In genomic region chr2:133747965-133748700, GRCh38 we compare ENCODE assay signal across 20 cellular contexts.
DNase-seq lines count a peak whose midpoint lies in the region; ATAC-seq, FAIRE-seq and TF ChIP-seq lines count a peak whose summit lies in the region.
"Had no signal": no experiment of that assay in that cellular context is flagged by ENCODE, and none has a peak within 500 bp of the region (broad histone marks: within the 10 kb centered on the region; RNA-seq: fewer than 3 reads in every experiment).

No MANE protein-coding gene starts in this region.

- H2BK120ac ChIP-seq in H1 (replicated peaks; ENCODE audit: low read depth, low read length) (no peak overlapping the region), trophoblast cell (ENCODE audit: insufficient read depth, low read length, poor library complexity) (no peak overlapping the region)

- no peak overlapping the region for H2BK20ac ChIP-seq in H1 (ENCODE audit: low read length)

- H3K79me1 ChIP-seq in H1 (ENCODE audit: low read depth, low read length), result no peaks in the 10 kb centered on the region
- no peaks in the 10 kb centered on the region for H3K79me1 ChIP-seq in trophoblast cell (ENCODE audit: low read length)

- TF ChIP-seq RAD21 in H1 (IDR thresholded peaks at IDR 0.05 in 1 of 2, conservative IDR thresholded peaks at IDR 0.05 in 1 of 2; ENCODE audit: low read depth in 2 of 2, low read length in 2 of 2), result no peak

- H3K56ac ChIP-seq in H1 (replicated peaks; ENCODE audit: insufficient read length, low read depth, low read length), result no peak overlapping the region

- no peaks in the 10 kb centered on the region for H3K36me3 ChIP-seq in BLaER1 treated with 17β-estradiol and CSF1 and Interleukin-3, amounts not matched to agents 10 nM and 100 nM
- no peaks in the 10 kb centered on the region for H3K36me3 ChIP-seq in H1 (ENCODE audit: control insufficient read depth in 2 of 4, insufficient read depth in 4 of 4, low read length in 3 of 4)
- H3K36me3 ChIP-seq in trophoblast cell (ENCODE audit: control insufficient read depth in 1 of 2, insufficient read depth in 2 of 2, low read length in 2 of 2), result no peaks in the 10 kb centered on the region
- H3K36me3 ChIP-seq: SJCRH30 had no signal

- no peak overlapping the region for H4K91ac ChIP-seq in H1 (replicated peaks; ENCODE audit: insufficient read length, low read length)
- H4K91ac ChIP-seq in trophoblast cell (ENCODE audit: low read depth, low read length), result no peak overlapping the region

- peak overlapping the region in 6 of 11 experiments; percentile 9 to 44 (median 30); a peak in 8 of 22 replicates for H3K4me2 ChIP-seq in BLaER1 treated with 17β-estradiol and CSF1 and Interleukin-3, amounts not matched to agents 10 nM and 100 nM
- H3K4me2 ChIP-seq in H1 (ENCODE audit: insufficient read depth in 1 of 2, low read depth in 2 of 2, low read length in 2 of 2) (no peak overlapping the region), trophoblast cell (ENCODE audit: low read length) (no peak overlapping the region)
- H3K4me2 ChIP-seq: A549, PC-9 had no signal

- H2BK15ac ChIP-seq in H1 (ENCODE audit: low read length), result no peak overlapping the region

- no peak overlapping the region for H4K5ac ChIP-seq in H1 (ENCODE audit: insufficient read length, low read depth, low read length)

- H4K12ac ChIP-seq in trophoblast cell (ENCODE audit: low read depth, low read length), result no peak overlapping the region

- H3K23me2 ChIP-seq in H1 (ENCODE audit: low read depth, low read length), result no peaks in the 10 kb centered on the region

- CTCF ChIA-PET in H1 (lab: Charles Lee; ENCODE audit: partially characterized antibody), result no interaction called here
- CTCF ChIA-PET in activated CD8-positive, alpha-beta T cell treated with anti-CD3 and anti-CD28 coated beads for 36 hours (lab: Charles Lee), result no interaction called here

- no peak for ATAC-seq in HG02870 (IDR thresholded peaks at IDR 0.05; ENCODE audit: unreplicated experiment)
- ATAC-seq in HG03521 (IDR thresholded peaks at IDR 0.05; ENCODE audit: unreplicated experiment), result no peak
- ATAC-seq in activated CD8-positive, alpha-beta T cell treated with anti-CD3 and anti-CD28 coated beads for 36 hours, result no peak
- ATAC-seq: A549 had no signal

- POLR2A ChIA-PET in H1 (lab: Charles Lee; ENCODE audit: partially characterized antibody), result no interaction called here
- POLR2A ChIA-PET in activated CD8-positive, alpha-beta T cell treated with anti-CD3 and anti-CD28 coated beads for 36 hours (lab: Charles Lee), result no interaction called here

- no peak for FAIRE-seq in H1 (lab: Jason Lieb, UNC)
- FAIRE-seq: A549 had no signal

- no peaks in the 10 kb centered on the region for H3K4me1 Mint-ChIP-seq in activated CD8-positive, alpha-beta T cell treated with anti-CD3 and anti-CD28 coated beads for 36 hours (ENCODE audit: low read depth)
- H3K4me1 Mint-ChIP-seq: CD4-positive, CD25-positive, alpha-beta regulatory T cell had no signal

- peaks cover 0 to 9% (median 6%) of the 10 kb centered on the region in 10 experiments; a peak in 9 of 20 replicates for H3K4me1 ChIP-seq in BLaER1 treated with 17β-estradiol and CSF1 and Interleukin-3, amounts not matched to agents 10 nM and 100 nM
- H3K4me1 ChIP-seq in H1 (replicated peaks in 1 of 4; ENCODE audit: control insufficient read depth in 3 of 4, insufficient read depth in 4 of 4, low read length in 3 of 4) (no peaks in the 10 kb centered on the region), trophoblast cell (ENCODE audit: control insufficient read depth in 1 of 2, insufficient read depth in 2 of 2, low read length in 2 of 2) (no peaks in the 10 kb centered on the region)
- H3K4me1 ChIP-seq: A549, Caco-2, SJCRH30 had no signal

- H3K9ac ChIP-seq in BLaER1 treated with 17β-estradiol and CSF1 and Interleukin-3, amounts not matched to agents 10 nM and 100 nM, result no peak overlapping the region
- H3K9ac ChIP-seq in H1 (replicated peaks in 1 of 4; ENCODE audit: extremely low read depth in 1 of 4, low read depth in 3 of 4, low read length in 3 of 4), result no peak overlapping the region
- H3K9ac ChIP-seq in trophoblast cell (ENCODE audit: low read length), result no peak overlapping the region

- no peak overlapping the region for H4K8ac ChIP-seq in H1 (ENCODE audit: extremely low read depth, insufficient read depth, low read length)
- H4K8ac ChIP-seq in trophoblast cell (ENCODE audit: low read depth, low read length), result no peak overlapping the region

- H3K4ac ChIP-seq in H1 (replicated peaks; ENCODE audit: insufficient read length, low read depth, low read length), result no peak overlapping the region
- H3K4ac ChIP-seq in trophoblast cell (ENCODE audit: low read depth, low read length), result no peak overlapping the region

- H3K27me3 Mint-ChIP-seq in activated CD8-positive, alpha-beta T cell treated with anti-CD3 and anti-CD28 coated beads for 36 hours, result no peaks in the 10 kb centered on the region

- H2BK5ac ChIP-seq in H1 (ENCODE audit: low read depth, low read length) (no peak overlapping the region), trophoblast cell (ENCODE audit: low read depth, low read length, poor library complexity) (no peak overlapping the region)

- H3K9me3 Mint-ChIP-seq in activated CD8-positive, alpha-beta T cell treated with anti-CD3 and anti-CD28 coated beads for 36 hours, result no peaks in the 10 kb centered on the region

- H3K79me2 ChIP-seq in H1 (ENCODE audit: control insufficient read depth in 1 of 2, insufficient read depth in 2 of 2, low read length in 2 of 2) (no peaks in the 10 kb centered on the region), trophoblast cell (ENCODE audit: control insufficient read depth, insufficient read depth, low read length, poor library complexity) (no peaks in the 10 kb centered on the region)

- no peaks in the 10 kb centered on the region for H3K36me3 Mint-ChIP-seq in activated CD8-positive, alpha-beta T cell treated with anti-CD3 and anti-CD28 coated beads for 36 hours (ENCODE audit: low read depth)
- H3K36me3 Mint-ChIP-seq: CD4-positive, CD25-positive, alpha-beta regulatory T cell had no signal

- H3K23ac ChIP-seq in H1 (ENCODE audit: insufficient read length) (no peak overlapping the region), trophoblast cell (ENCODE audit: low read length) (no peak overlapping the region)

- no peak overlapping the region for H3K4me3 ChIP-seq in BLaER1 treated with 17β-estradiol and CSF1 and Interleukin-3, amounts not matched to agents 10 nM and 100 nM
- H3K4me3 ChIP-seq in H1 (ENCODE audit: extremely low read depth in 1 of 4, insufficient read depth in 2 of 4, low read depth in 3 of 4, low read length in 4 of 4) (no peak overlapping the region), trophoblast cell (ENCODE audit: low read depth, low read length) (peak overlapping the region; percentile 57)
- H3K4me3 ChIP-seq: A549, PC-9, SJCRH30 had no signal

- no peak for TF ChIP-seq EP300 in H1 (IDR thresholded peaks at IDR 0.05; ENCODE audit: borderline replicate concordance in 1 of 2, low read depth in 2 of 2, low read length in 2 of 2)

- H3K14ac ChIP-seq in H1 (ENCODE audit: insufficient read length), result no peak overlapping the region
- H3K14ac ChIP-seq in trophoblast cell (ENCODE audit: low read length), result no peak overlapping the region

- H3K27ac ChIP-seq in BLaER1 treated with 17β-estradiol and CSF1 and Interleukin-3, amounts not matched to agents 10 nM and 100 nM, result no peak overlapping the region
- no peak overlapping the region for H3K27ac ChIP-seq in H1 (ENCODE audit: low read depth, low read length)
- no peak overlapping the region for H3K27ac ChIP-seq in trophoblast cell (ENCODE audit: low read depth, low read length)
- H3K27ac ChIP-seq: A549, PC-9, SJCRH30 had no signal

- intact Hi-C loops in activated CD8-positive, alpha-beta T cell treated with anti-CD3 and anti-CD28 coated beads for 36 hours (cut with micrococcal nuclease), result no loop called here

- H2BK12ac ChIP-seq in H1 (ENCODE audit: low read depth, low read length), result no peak overlapping the region
- H2BK12ac ChIP-seq in trophoblast cell (ENCODE audit: low read length), result no peak overlapping the region

- DNase-seq in NCI-H226, result peak; percentile 66
- no peak for DNase-seq in H1 (ENCODE audit: low read depth in 1 of 2, low spot score in 2 of 2)
- no peak for DNase-seq in trophoblast cell
- DNase-seq in NCI-H1092 (lab: John Stamatoyannopoulos, UW), result no peak
- no peak for DNase-seq in activated CD8-positive, alpha-beta T cell treated with anti-CD3 and anti-CD28 coated beads for 36 hours
- DNase-seq: AML-193; Caco-2; CD4-positive, CD25-positive, alpha-beta regulatory T cell; H7; KBM-7; NCI-H1436 treated with DMSO at 0.1 percent for 48 hours; NCI-H2029 treated with DMSO at 0.1 percent for 48 hours; NCI-H510A; NCI-H774; PC-9; SJCRH30 had no signal

- 85% methylated on average over 3 of the region's 3 CpGs; no CpG with 5 or more reads in 1 of the 2 experiments for WGBS in H1 (ENCODE audit: extremely low coverage in 1 of 2, insufficient coverage in 1 of 2, insufficient read length in 1 of 2, insufficient replicate concordance in 2 of 2, low coverage in 1 of 2, low lambda C conversion rate in 2 of 2, missing lambda C conversion rate in 1 of 2), 2 experiments
- WGBS in trophoblast cell (ENCODE audit: extremely low coverage, insufficient coverage, insufficient read length), result no CpG with 5 or more reads among the region's 3 CpGs

- no peaks in the 10 kb centered on the region for H4K20me1 ChIP-seq in BLaER1 treated with 17β-estradiol and CSF1 and Interleukin-3, amounts not matched to agents 10 nM and 100 nM
- H4K20me1 ChIP-seq in H1 (replicated peaks in 1 of 2; ENCODE audit: control insufficient read depth in 1 of 2, insufficient read depth in 2 of 2, low read length in 2 of 2), result no peaks in the 10 kb centered on the region

- H2AFZ ChIP-seq in H1 (ENCODE audit: low read length) (peak overlapping the region; percentile 90), trophoblast cell (ENCODE audit: insufficient read depth, low read length, poor library complexity) (no peak overlapping the region)
- H2AFZ ChIP-seq: PC-9 had no signal

- TF ChIP-seq CTCF in H1 (IDR thresholded peaks at IDR 0.05; ENCODE audit: control extremely low read depth in 1 of 3, insufficient read depth in 1 of 3, low read depth in 1 of 3, low read length in 3 of 3), result no peak
- TF ChIP-seq CTCF in activated CD8-positive, alpha-beta T cell treated with anti-CD3 and anti-CD28 coated beads for 36 hours (IDR thresholded peaks at IDR 0.05), result no peak

- peaks cover 0 to 10% (median 3%) of the 10 kb centered on the region in 11 experiments; a peak in 7 of 22 replicates for H3K9me3 ChIP-seq in BLaER1 treated with 17β-estradiol and CSF1 and Interleukin-3, amounts not matched to agents 10 nM and 100 nM (replicated peaks in 1 of 11)
- no peaks in the 10 kb centered on the region for H3K9me3 ChIP-seq in H1 (ENCODE audit: insufficient read depth in 2 of 2, low read depth in 1 of 2, low read length in 1 of 2)
- no peaks in the 10 kb centered on the region for H3K9me3 ChIP-seq in trophoblast cell (ENCODE audit: insufficient read depth, low read depth, low read length)
- H3K9me3 ChIP-seq: A549, Caco-2, SJCRH30 had no signal

- H2AK5ac ChIP-seq in H1 (ENCODE audit: low read depth, low read length) (no peak overlapping the region), trophoblast cell (ENCODE audit: low read length) (no peak overlapping the region)

- no peak overlapping the region for H3K4me3 Mint-ChIP-seq in activated CD8-positive, alpha-beta T cell treated with anti-CD3 and anti-CD28 coated beads for 36 hours
- H3K4me3 Mint-ChIP-seq: CD4-positive, CD25-positive, alpha-beta regulatory T cell had no signal

- no peaks in the 10 kb centered on the region for H3K27me3 ChIP-seq in BLaER1 treated with 17β-estradiol and CSF1 and Interleukin-3, amounts not matched to agents 10 nM and 100 nM
- H3K27me3 ChIP-seq in H1 (replicated peaks in 1 of 4; ENCODE audit: control insufficient read depth in 3 of 4, extremely low read depth in 1 of 4, insufficient read depth in 3 of 4, low read length in 3 of 4) (no peaks in the 10 kb centered on the region), trophoblast cell (ENCODE audit: insufficient read depth, low read length) (no peaks in the 10 kb centered on the region)
- H3K27me3 ChIP-seq: SJCRH30 had no signal

- no peak overlapping the region for H3K27ac Mint-ChIP-seq in activated CD8-positive, alpha-beta T cell treated with anti-CD3 and anti-CD28 coated beads for 36 hours
- H3K27ac Mint-ChIP-seq: CD4-positive, CD25-positive, alpha-beta regulatory T cell had no signal

- no peak for TF ChIP-seq POLR2A in H1 (IDR thresholded peaks at IDR 0.05; ENCODE audit: control extremely low read depth in 1 of 2, low read depth in 2 of 2, low read length in 2 of 2)

- H3K18ac ChIP-seq in H1 (ENCODE audit: extremely low read depth, low read length) (no peak overlapping the region), trophoblast cell (ENCODE audit: low read length) (no peak overlapping the region)

Comparison
In these comparisons a context has a peak if more than half of its experiments do, and no peak if none do; other contexts are left out.
1. H3K4me2 ChIP-seq: peak in BLaER1 treated with 17β-estradiol and CSF1 and Interleukin-3, amounts not matched to agents 10 nM and 100 nM (6 of 11); none in H1 (0 of 2) and trophoblast cell (single experiment).